In the genomic region with DNA sequence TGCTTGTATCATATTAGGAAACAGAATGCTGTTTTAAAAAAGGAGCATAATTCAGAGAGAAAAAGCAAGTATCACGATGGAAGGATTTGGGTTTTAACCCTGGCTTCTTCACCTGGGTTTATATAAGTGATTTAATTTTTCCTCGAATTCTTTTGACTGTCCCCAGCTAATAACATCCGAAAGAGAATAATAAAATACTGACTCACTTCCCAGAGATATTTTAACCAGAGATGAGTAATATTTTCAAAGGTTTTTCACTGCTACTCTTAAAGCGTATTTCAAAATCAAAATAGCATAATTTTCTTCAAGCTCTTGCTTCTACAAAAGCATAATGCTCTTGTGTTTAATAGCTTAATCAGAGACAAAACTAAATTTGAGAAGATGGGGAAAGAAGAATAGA, we compare ENCODE assay signal across 2 cellular contexts.
TF ChIP-seq lines count a peak whose summit lies in the region.

No MANE protein-coding gene starts in this region.

TF ChIP-seq in SK-N-SH, 30 proteins besides CTCF, POLR2A, EP300 and RAD21 (continued from another document):
- TF ChIP-seq REST (IDR thresholded peaks at IDR 0.05; ENCODE audit: low read depth, low read length) (no peak), RCOR1 (IDR thresholded peaks at IDR 0.05; ENCODE audit: low read length) (no peak), JUND (IDR thresholded peaks at IDR 0.05) (no peak), MEF2A (IDR thresholded peaks at IDR 0.05; ENCODE audit: borderline replicate concordance, low read depth) (no peak), NFIC (IDR thresholded peaks at IDR 0.05; ENCODE audit: borderline replicate concordance) (no peak), CHD2 (IDR thresholded peaks at IDR 0.05; ENCODE audit: low read length, partially characterized antibody) (no peak), RXRA (IDR thresholded peaks at IDR 0.05; ENCODE audit: borderline replicate concordance, low read depth) (no peak), POLR2AphosphoS5 (IDR thresholded peaks at IDR 0.05; ENCODE audit: low read depth, low read length) (no peak), ZBTB33 (IDR thresholded peaks at IDR 0.05; ENCODE audit: borderline replicate concordance, low read depth) (no peak), FOXJ3 (CRISPR knock-in tag; IDR thresholded peaks at IDR 0.05) (no peak), MXI1 (IDR thresholded peaks at IDR 0.05; ENCODE audit: low read depth, low read length) (no peak)
TF ChIP-seq in SK-N-SH: peak in this region for 0.

TF ChIP-seq in SK-N-SH treated with all-trans-retinoic acid at 6 μM for 48 hours, 23 proteins besides CTCF, POLR2A, EP300 and RAD21 (continued from another document):
- TF ChIP-seq, protein P1, sequence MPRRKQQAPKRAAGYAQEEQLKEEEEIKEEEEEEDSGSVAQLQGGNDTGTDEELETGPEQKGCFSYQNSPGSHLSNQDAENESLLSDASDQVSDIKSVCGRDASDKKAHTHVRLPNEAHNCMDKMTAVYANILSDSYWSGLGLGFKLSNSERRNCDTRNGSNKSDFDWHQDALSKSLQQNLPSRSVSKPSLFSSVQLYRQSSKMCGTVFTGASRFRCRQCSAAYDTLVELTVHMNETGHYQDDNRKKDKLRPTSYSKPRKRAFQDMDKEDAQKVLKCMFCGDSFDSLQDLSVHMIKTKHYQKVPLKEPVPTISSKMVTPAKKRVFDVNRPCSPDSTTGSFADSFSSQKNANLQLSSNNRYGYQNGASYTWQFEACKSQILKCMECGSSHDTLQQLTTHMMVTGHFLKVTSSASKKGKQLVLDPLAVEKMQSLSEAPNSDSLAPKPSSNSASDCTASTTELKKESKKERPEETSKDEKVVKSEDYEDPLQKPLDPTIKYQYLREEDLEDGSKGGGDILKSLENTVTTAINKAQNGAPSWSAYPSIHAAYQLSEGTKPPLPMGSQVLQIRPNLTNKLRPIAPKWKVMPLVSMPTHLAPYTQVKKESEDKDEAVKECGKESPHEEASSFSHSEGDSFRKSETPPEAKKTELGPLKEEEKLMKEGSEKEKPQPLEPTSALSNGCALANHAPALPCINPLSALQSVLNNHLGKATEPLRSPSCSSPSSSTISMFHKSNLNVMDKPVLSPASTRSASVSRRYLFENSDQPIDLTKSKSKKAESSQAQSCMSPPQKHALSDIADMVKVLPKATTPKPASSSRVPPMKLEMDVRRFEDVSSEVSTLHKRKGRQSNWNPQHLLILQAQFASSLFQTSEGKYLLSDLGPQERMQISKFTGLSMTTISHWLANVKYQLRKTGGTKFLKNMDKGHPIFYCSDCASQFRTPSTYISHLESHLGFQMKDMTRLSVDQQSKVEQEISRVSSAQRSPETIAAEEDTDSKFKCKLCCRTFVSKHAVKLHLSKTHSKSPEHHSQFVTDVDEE (CRISPR knock-in tag; IDR thresholded peaks at IDR 0.05): no peak
